ENCODE assay signal across 11 cellular contexts in genomic region chr12:52155048-52155868, GRCh38. TPM values are rescaled to one million over a fixed set of nuclear protein-coding genes. Genes with fewer than 3 reads are reported as not detected.
DNase-seq lines count a peak whose midpoint lies in the region; ATAC-seq and TF ChIP-seq lines count a peak whose summit lies in the region.
"Had no signal": no experiment of that assay in that cellular context is flagged by ENCODE, and none has a peak within 500 bp of the region (broad histone marks: within the 10 kb centered on the region; RNA-seq: fewer than 3 reads in every experiment).

No MANE protein-coding gene starts in this region.

- H3K36me3 Mint-ChIP-seq in activated CD8-positive, alpha-beta memory T cell treated with anti-CD3 and anti-CD28 coated beads, Interleukin-2, amount 10 ng/mL, durations not matched to agents 7 days and 5 days, result no peaks in the 10 kb centered on the region
- H3K36me3 Mint-ChIP-seq: activated naive CD8-positive, alpha-beta T cell had no signal

- H3K4me3 Mint-ChIP-seq in activated CD8-positive, alpha-beta memory T cell treated with anti-CD3 and anti-CD28 coated beads, Interleukin-2, amount 10 ng/mL, durations not matched to agents 7 days and 5 days, result no peak overlapping the region
- H3K4me3 Mint-ChIP-seq: activated naive CD8-positive, alpha-beta T cell had no signal

- peak; percentile 54 for ATAC-seq in activated CD8-positive, alpha-beta memory T cell treated with anti-CD3 and anti-CD28 coated beads, Interleukin-2, amount 10 ng/mL, durations not matched to agents 7 days and 5 days
- ATAC-seq in RWPE2 (ENCODE audit: low read depth) (peak; percentile 66), esophagus mucosa (peak; percentile 42), HG02884 (IDR thresholded peaks at IDR 0.05; ENCODE audit: unreplicated experiment) (no peak)

- H3K27ac ChIP-seq in RWPE2 (ENCODE audit: poor library complexity, severe bottlenecking) (peak overlapping the region; percentile 100), stomach (peak overlapping the region in 3 of 5 donors; percentile 5 to 37 (median 20))

- peaks cover 48% of the 10 kb centered on the region for H3K4me1 ChIP-seq in RWPE2 (ENCODE audit: insufficient read depth, poor library complexity, severe bottlenecking)
- H3K4me1 ChIP-seq in stomach, result peaks cover 15 to 26% (median 19%) of the 10 kb centered on the region in 4 donors

- no peaks in the 10 kb centered on the region for H3K9me3 ChIP-seq in RWPE2 (ENCODE audit: severe bottlenecking)
- no peaks in the 10 kb centered on the region for H3K9me3 ChIP-seq in stomach

- intact Hi-C loops in stomach (cut with DNase I; ENCODE audit: low total_unique reads), result loop anchor here (5.0 kb wide), 1 partner anchor 172 kb away; no protein-coding TSS in a partner anchor
- intact Hi-C loops in posterior vena cava (cut with DNase I), result loop anchor here (5.0 to 10.0 kb wide), 3 partner anchors 172 to 820 kb away; no protein-coding TSS in a partner anchor

- CTCF ChIA-PET in activated CD8-positive, alpha-beta memory T cell treated with anti-CD3 and anti-CD28 coated beads, Interleukin-2, amount 10 ng/mL, durations not matched to agents 7 days and 5 days (lab: Charles Lee), result interaction anchor here (0.9 to 2.3 kb wide), 16 partner anchors 9 to 729 kb away, joined by 3 to 21 read pairs (median 4); no protein-coding TSS in a partner anchor

- no peaks in the 10 kb centered on the region for H3K27me3 ChIP-seq in RWPE2 (ENCODE audit: insufficient read depth, poor library complexity, severe bottlenecking)
- H3K27me3 ChIP-seq in stomach, result peaks cover 0 to 12% (median 9%) of the 10 kb centered on the region in 3 donors

- H3K27me3 Mint-ChIP-seq in activated CD8-positive, alpha-beta memory T cell treated with anti-CD3 and anti-CD28 coated beads, Interleukin-2, amount 10 ng/mL, durations not matched to agents 7 days and 5 days, result peaks cover 7% of the 10 kb centered on the region
- H3K27me3 Mint-ChIP-seq: activated naive CD8-positive, alpha-beta T cell had no signal

- TF ChIP-seq CTCF in RWPE2 (IDR thresholded peaks at IDR 0.05; ENCODE audit: poor library complexity, severe bottlenecking) (no peak), stomach (IDR thresholded peaks at IDR 0.05) (no peak)

- H3K4me3 ChIP-seq in RWPE2 (ENCODE audit: severe bottlenecking) (no peak overlapping the region), stomach (no peak overlapping the region)

- peak overlapping the region; percentile 55 for H3K27ac Mint-ChIP-seq in activated CD8-positive, alpha-beta memory T cell treated with anti-CD3 and anti-CD28 coated beads, Interleukin-2, amount 10 ng/mL, durations not matched to agents 7 days and 5 days
- H3K27ac Mint-ChIP-seq: activated naive CD8-positive, alpha-beta T cell had no signal

- peak; percentile 66 for DNase-seq in activated CD8-positive, alpha-beta memory T cell treated with anti-CD3 and anti-CD28 coated beads, Interleukin-2, amount 10 ng/mL, durations not matched to agents 7 days and 5 days
- no peak for DNase-seq in activated CD8-positive, alpha-beta memory T cell treated with anti-CD3 and anti-CD28 coated beads, Interleukin-2, amount 50 U/mL, for 48 hours
- no peak for DNase-seq in RWPE2 (ENCODE audit: low spot score)
- DNase-seq in stomach, result no peak
- no peak for DNase-seq in stimulated activated CD4-positive, alpha-beta T cell treated with anti-CD3 and anti-CD28 coated beads, Interleukin-4, amount 100 ng/mL, for 1 hour
- DNase-seq in posterior vena cava (ENCODE audit: low spot score), result no peak
- DNase-seq: NCI-H2227 treated with DMSO at 0.1 percent for 48 hours had no signal

- TF ChIP-seq POLR2A in stomach (IDR thresholded peaks at IDR 0.05), result no peak

- H3K36me3 ChIP-seq in RWPE2 (ENCODE audit: low read depth) (no peaks in the 10 kb centered on the region), stomach (no peaks in the 10 kb centered on the region)

- H3K9me3 Mint-ChIP-seq in activated CD8-positive, alpha-beta memory T cell treated with anti-CD3 and anti-CD28 coated beads, Interleukin-2, amount 10 ng/mL, durations not matched to agents 7 days and 5 days (ENCODE audit: low read depth), result no peaks in the 10 kb centered on the region

- 37 to 54% (median 41%) methylated on average over 7 to 8 of the region's 8 CpGs for WGBS in stomach, 5 donors

- peaks cover 20% of the 10 kb centered on the region for H3K4me1 Mint-ChIP-seq in activated CD8-positive, alpha-beta memory T cell treated with anti-CD3 and anti-CD28 coated beads, Interleukin-2, amount 10 ng/mL, durations not matched to agents 7 days and 5 days

- TF ChIP-seq EP300 in stomach (IDR thresholded peaks at IDR 0.05), result no peak

RNA-seq across cellular contexts. Expression of gene KRT80, which starts 36.6 kb away (rescaled TPM):
- total RNA-seq in activated CD8-positive, alpha-beta memory T cell treated with anti-CD3 and anti-CD28 coated beads, Interleukin-2, amount 10 ng/mL, durations not matched to agents 7 days and 5 days, result not detected
- total RNA-seq in esophagus mucosa (17.9 TPM), stomach (under 1 TPM in 3 of 5 donors, not detected in 2; 0.29 to 0.45 (median 0.37) TPM), posterior vena cava (under 1 TPM; 0.19 to 0.48 TPM)
- 1 to 10 TPM in 2 of 3 donors, not detected in 1; 3.1 to 3.7 TPM for polyA plus RNA-seq in stomach
- total RNA-seq: T-helper 2 cell treated with Interferon-gamma antibody and Interleukin-4, amounts not matched to agents 100 ng/mL and 5 ng/mL, for 36 hours had no signal

Comparison
In these comparisons a context has a peak if more than half of its experiments do, and no peak if none do; other contexts are left out.
1. RNA of gene KRT80, which starts 36.6 kb away (total RNA-seq): 17.9 TPM in esophagus mucosa (single experiment); 0.19 to 0.48 TPM in posterior vena cava, 0.29 to 0.45 TPM in stomach and not detected in activated CD8-positive, alpha-beta memory T cell treated with anti-CD3 and anti-CD28 coated beads, Interleukin-2, amount 10 ng/mL, durations not matched to agents 7 days and 5 days; every median in the first group is over 10 times any median in the second.